ENCODE assay signal across 19 cellular contexts in genomic region chr20:18981956-18982539, GRCh38.
A peak's percentile ranks its signal among the peaks of the same experiment; 100 is the strongest.
DNase-seq lines count a peak whose midpoint lies in the region; ATAC-seq, FAIRE-seq and TF ChIP-seq lines count a peak whose summit lies in the region.
"Had no signal": no experiment of that assay in that cellular context is flagged by ENCODE, and none has a peak within 500 bp of the region (broad histone marks: within the 10 kb centered on the region; RNA-seq: fewer than 3 reads in every experiment).

No MANE protein-coding gene starts in this region.

- H3K36me3 Mint-ChIP-seq in progenitor cell of endocrine pancreas (ENCODE audit: insufficient read depth) = no peaks in the 10 kb centered on the region

- intact Hi-C loops in HepG2 (cut with micrococcal nuclease; ENCODE audit: unreplicated experiment) = no loop called here
- intact Hi-C loops in right lobe of liver (cut with DNase I) = no loop called here

- no peaks in the 10 kb centered on the region for H4K20me1 ChIP-seq in HepG2 (ENCODE audit: insufficient read depth, low read length)

- no peak for FAIRE-seq in HepG2 (lab: Jason Lieb, UNC)
- FAIRE-seq: D721Med, GM12892, GM18507 had no signal

- H3K27ac Mint-ChIP-seq in progenitor cell of endocrine pancreas = peak overlapping the region; percentile 31
- H3K27ac Mint-ChIP-seq: CD4-positive, alpha-beta T cell had no signal

- H3K36me3 ChIP-seq in liver (ENCODE audit: control insufficient read depth in 4 of 4, insufficient read depth in 3 of 4, low read depth in 1 of 4, low read length in 3 of 4) (no peaks in the 10 kb centered on the region), HepG2 (replicated peaks in 1 of 2; ENCODE audit: control insufficient read depth in 1 of 2, insufficient read depth in 2 of 2, low read length in 2 of 2) (no peaks in the 10 kb centered on the region), right lobe of liver (no peaks in the 10 kb centered on the region)
- H3K36me3 ChIP-seq: HAP-1 had no signal

- peaks cover 9 to 33% (median 21%) of the 10 kb centered on the region in 4 donors for H3K4me1 ChIP-seq in liver (ENCODE audit: control insufficient read depth in 4 of 4, insufficient read depth in 4 of 4, low read length in 3 of 4)
- H3K4me1 ChIP-seq in HepG2 (ENCODE audit: insufficient read depth, low read length) = no peaks in the 10 kb centered on the region
- peaks cover 0 to 13% (median 0%) of the 10 kb centered on the region in 4 donors for H3K4me1 ChIP-seq in right lobe of liver
- H3K4me1 ChIP-seq: A549, HAP-1 had no signal

- CTCF ChIA-PET in HepG2 (lab: Yijun Ruan, JAX; ENCODE audit: low intra/inter-chr PET ratio, low total read pairs) = no interaction called here

- H3K27me3 Mint-ChIP-seq in progenitor cell of endocrine pancreas = no peaks in the 10 kb centered on the region
- H3K27me3 Mint-ChIP-seq: CD4-positive, alpha-beta T cell had no signal

- ATAC-seq in HepG2 (no peak), right lobe of liver (peak; percentile 43 to 67 (median 60)), HG02840 (IDR thresholded peaks at IDR 0.05; ENCODE audit: low FRiP score, unreplicated experiment) (no peak)
- ATAC-seq: A549 had no signal

- H3K9me3 ChIP-seq in liver (ENCODE audit: control insufficient read depth in 4 of 4, low read length in 3 of 4) = no peaks in the 10 kb centered on the region
- no peaks in the 10 kb centered on the region for H3K9me3 ChIP-seq in HepG2 (ENCODE audit: low read length)
- H3K9me3 ChIP-seq in right lobe of liver = no peaks in the 10 kb centered on the region
- H3K9me3 ChIP-seq: A549, Caco-2, HAP-1 had no signal

- no peak for TF ChIP-seq POLR2A in HepG2 (IDR thresholded peaks at IDR 0.05; ENCODE audit: insufficient read depth in 1 of 2, low read depth in 2 of 2, low read length in 2 of 2)
- no peak for TF ChIP-seq POLR2A in right lobe of liver (IDR thresholded peaks at IDR 0.05)

- BruUV-seq in HepG2 (replicated peaks; lab: Mats Ljungman, UMichigan) = no TSS peak

- H3K4me3 ChIP-seq in liver (ENCODE audit: low read depth in 1 of 3, low read length in 3 of 3) = no peak overlapping the region
- no peak overlapping the region for H3K4me3 ChIP-seq in HepG2 (replicated peaks in 1 of 3; ENCODE audit: insufficient read depth in 1 of 3, low read depth in 2 of 3, low read length in 3 of 3)
- no peak overlapping the region for H3K4me3 ChIP-seq in right lobe of liver
- H3K4me3 ChIP-seq: A549, GM23248, HAP-1 had no signal

- no peak for DNase-seq in HepG2 (ENCODE audit: low spot score)
- DNase-seq in right lobe of liver = peak in 1 of 3 donors; percentile 35
- no peak for DNase-seq in progenitor cell of endocrine pancreas (ENCODE audit: low spot score, unreplicated experiment)
- no peak for DNase-seq in DMS79 treated with DMSO at 0.1 percent for 48 hours (lab: John Stamatoyannopoulos, UW)
- DNase-seq in activated CD4-positive, alpha-beta T cell treated with anti-CD3 and anti-CD28 coated beads for 48 hours = no peak
- DNase-seq: AML-193; Caco-2; CD4-positive, alpha-beta T cell; GDM1; GM23248 had no signal

- H3K27ac ChIP-seq in liver (ENCODE audit: low read depth in 1 of 2, low read length in 2 of 2) (peak overlapping the region in 1 of 2 donors; percentile 4), HepG2 (ENCODE audit: extremely low read length, insufficient read depth, low read length) (no peak overlapping the region), right lobe of liver (no peak overlapping the region)
- H3K27ac ChIP-seq: 22Rv1, A549, C4-2B, GM23248 had no signal

- H3K9ac ChIP-seq in liver (ENCODE audit: low read depth in 1 of 2, low read length in 2 of 2) = no peak overlapping the region
- H3K9ac ChIP-seq in HepG2 (ENCODE audit: insufficient read depth, low read depth, low read length) = no peak overlapping the region
- H3K9ac ChIP-seq: GM23248 had no signal

- in situ Hi-C loops in HepG2 (cut with HindIII; ENCODE audit: extremely low pct_ligation_motif_present, low pct_unique_long_range_greater_than_20kb) = no loop called here

- no peaks in the 10 kb centered on the region for H3K9me3 Mint-ChIP-seq in progenitor cell of endocrine pancreas (ENCODE audit: low read depth)
- H3K9me3 Mint-ChIP-seq: CD4-positive, alpha-beta T cell had no signal

- H3K4me2 ChIP-seq in HepG2 (ENCODE audit: low read depth, low read length) = no peak overlapping the region
- H3K4me2 ChIP-seq: A549 had no signal

- POLR2A ChIA-PET in HepG2 (lab: Yijun Ruan, JAX) = no interaction called here

- TF ChIP-seq CTCF in liver (IDR thresholded peaks at IDR 0.05; ENCODE audit: low read depth, low read length, missing input control) = no peak
- no peak for TF ChIP-seq CTCF in HepG2 (CRISPR knock-in tag; IDR thresholded peaks at IDR 0.05)
- no peak for TF ChIP-seq CTCF in right lobe of liver (IDR thresholded peaks at IDR 0.05)
- no peak for TF ChIP-seq CTCF in progenitor cell of endocrine pancreas (IDR thresholded peaks at IDR 0.05; ENCODE audit: unreplicated experiment)

- H3K79me2 ChIP-seq in HepG2 (ENCODE audit: insufficient read depth, low read length) = no peaks in the 10 kb centered on the region

- peaks cover 13% of the 10 kb centered on the region for H3K4me1 Mint-ChIP-seq in progenitor cell of endocrine pancreas (ENCODE audit: low read depth)

- no peak overlapping the region for H2AFZ ChIP-seq in HepG2 (ENCODE audit: low read length)
- H2AFZ ChIP-seq: GM23248 had no signal

- TF ChIP-seq RAD21 in liver (IDR thresholded peaks at IDR 0.05) (no peak), HepG2 (CRISPR knock-in tag; IDR thresholded peaks at IDR 0.05) (no peak)

- TF ChIP-seq EP300 in HepG2 (IDR thresholded peaks at IDR 0.05; ENCODE audit: low read depth in 2 of 2, low read length in 2 of 2) (no peak), HepG2 (CRISPR knock-in tag; IDR thresholded peaks at IDR 0.05; ENCODE audit: borderline replicate concordance) (no peak)

- WGBS in liver = 42% methylated on average over 5 of the region's 5 CpGs
- WGBS in HepG2 (ENCODE audit: low lambda C conversion rate) = 11% methylated on average over 5 of the region's 5 CpGs
- WGBS in right lobe of liver (ENCODE audit: insufficient coverage, low coverage, low lambda C conversion rate, missing lambda C conversion rate) = 31% methylated on average over 2 of the region's 5 CpGs

- no peak overlapping the region for H3K4me3 Mint-ChIP-seq in progenitor cell of endocrine pancreas (ENCODE audit: low read depth)
- H3K4me3 Mint-ChIP-seq: CD4-positive, alpha-beta T cell had no signal

- H3K27me3 ChIP-seq in liver (ENCODE audit: control insufficient read depth in 4 of 4, insufficient read depth in 4 of 4, low read length in 3 of 4) (no peaks in the 10 kb centered on the region), HepG2 (ENCODE audit: control insufficient read depth in 1 of 2, insufficient read depth in 2 of 2, low read length in 2 of 2) (no peaks in the 10 kb centered on the region), right lobe of liver (no peaks in the 10 kb centered on the region)

TF ChIP-seq in liver, 16 proteins besides CTCF, POLR2A, EP300 and RAD21 (continues in another document):
- no peak for TF ChIP-seq FOXA2 (IDR thresholded peaks at IDR 0.05)
- no peak for TF ChIP-seq TAF1 (conservative IDR thresholded peaks at IDR 0.05)
- TF ChIP-seq HNF4A (conservative IDR thresholded peaks at IDR 0.05) = peak in 1 of 2 donors; percentile 67
- TF ChIP-seq SP1 (IDR thresholded peaks at IDR 0.05) = no peak
- peak; percentile 35 to 77 for TF ChIP-seq RXRA (IDR thresholded peaks at IDR 0.05)
- no peak for TF ChIP-seq FOXA1 (IDR thresholded peaks at IDR 0.05)
- TF ChIP-seq, protein P1, sequence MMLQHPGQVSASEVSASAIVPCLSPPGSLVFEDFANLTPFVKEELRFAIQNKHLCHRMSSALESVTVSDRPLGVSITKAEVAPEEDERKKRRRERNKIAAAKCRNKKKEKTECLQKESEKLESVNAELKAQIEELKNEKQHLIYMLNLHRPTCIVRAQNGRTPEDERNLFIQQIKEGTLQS (IDR thresholded peaks at IDR 0.05) = no peak
- no peak for TF ChIP-seq JUND (IDR thresholded peaks at IDR 0.05)

TF ChIP-seq in HepG2, 621 proteins besides CTCF, POLR2A, EP300 and RAD21 (continues in another document):
- TF ChIP-seq ARID3A (IDR thresholded peaks at IDR 0.05; ENCODE audit: low read depth, low read length) (no peak), ZNF549 (CRISPR knock-in tag; IDR thresholded peaks at IDR 0.05) (no peak), KDM2A (CRISPR knock-in tag; IDR thresholded peaks at IDR 0.05; ENCODE audit: borderline replicate concordance, low read depth) (no peak)
- TF ChIP-seq, protein P2, sequence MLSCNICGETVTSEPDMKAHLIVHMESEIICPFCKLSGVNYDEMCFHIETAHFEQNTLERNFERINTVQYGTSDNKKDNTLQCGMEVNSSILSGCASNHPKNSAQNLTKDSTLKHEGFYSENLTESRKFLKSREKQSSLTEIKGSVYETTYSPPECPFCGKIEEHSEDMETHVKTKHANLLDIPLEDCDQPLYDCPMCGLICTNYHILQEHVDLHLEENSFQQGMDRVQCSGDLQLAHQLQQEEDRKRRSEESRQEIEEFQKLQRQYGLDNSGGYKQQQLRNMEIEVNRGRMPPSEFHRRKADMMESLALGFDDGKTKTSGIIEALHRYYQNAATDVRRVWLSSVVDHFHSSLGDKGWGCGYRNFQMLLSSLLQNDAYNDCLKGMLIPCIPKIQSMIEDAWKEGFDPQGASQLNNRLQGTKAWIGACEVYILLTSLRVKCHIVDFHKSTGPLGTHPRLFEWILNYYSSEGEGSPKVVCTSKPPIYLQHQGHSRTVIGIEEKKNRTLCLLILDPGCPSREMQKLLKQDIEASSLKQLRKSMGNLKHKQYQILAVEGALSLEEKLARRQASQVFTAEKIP (CRISPR knock-in tag; IDR thresholded peaks at IDR 0.05; ENCODE audit: borderline replicate concordance) = no peak

Comparison
In these comparisons a context has a peak if more than half of its experiments do, and no peak if none do; other contexts are left out.
1. ATAC-seq: peak in right lobe of liver (4 of 4); none in HepG2 (single experiment) and HG02840 (single experiment).